In the genomic region with DNA sequence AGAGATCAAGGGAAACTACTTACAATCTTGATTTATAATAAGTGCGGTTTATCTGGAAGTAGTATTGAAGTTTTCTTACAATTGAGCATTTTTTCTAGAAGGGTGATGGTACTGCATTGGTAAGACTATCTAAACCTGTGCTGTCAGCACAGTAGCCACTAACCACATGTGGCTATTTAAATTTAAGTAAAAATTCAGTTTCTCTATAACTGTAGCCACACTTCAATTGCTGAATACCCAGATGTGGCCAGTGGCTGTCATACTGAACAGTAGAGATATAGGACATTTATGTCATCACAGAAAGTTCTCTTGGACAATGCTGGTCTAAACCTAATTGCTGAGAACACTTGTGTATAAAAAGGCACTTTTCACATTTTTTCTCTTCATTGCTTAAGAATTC, we compare ENCODE assay signal across 1 cellular context.
TF ChIP-seq lines count a peak whose summit lies in the region.

No MANE protein-coding gene starts in this region.

TF ChIP-seq in GM12878, 131 proteins besides CTCF, POLR2A, EP300 and RAD21:
- TF ChIP-seq MXI1 (IDR thresholded peaks at IDR 0.05; ENCODE audit: low read depth, low read length) (no peak), SMAD5 (IDR thresholded peaks at IDR 0.05; ENCODE audit: low read depth) (no peak), ZBED1 (IDR thresholded peaks at IDR 0.05; ENCODE audit: borderline replicate concordance) (no peak), HDAC2 (IDR thresholded peaks at IDR 0.05) (no peak), ZNF217 (IDR thresholded peaks at IDR 0.05) (0 out of 2 replicates have a peak, but pooled peaks have one; percentile 27), GABPA (IDR thresholded peaks at IDR 0.05; ENCODE audit: low read depth) (no peak)
TF ChIP-seq in GM12878: peak in this region for 1.
